Comparison of ENCODE assay signal across 8 cellular contexts in the genomic region with DNA sequence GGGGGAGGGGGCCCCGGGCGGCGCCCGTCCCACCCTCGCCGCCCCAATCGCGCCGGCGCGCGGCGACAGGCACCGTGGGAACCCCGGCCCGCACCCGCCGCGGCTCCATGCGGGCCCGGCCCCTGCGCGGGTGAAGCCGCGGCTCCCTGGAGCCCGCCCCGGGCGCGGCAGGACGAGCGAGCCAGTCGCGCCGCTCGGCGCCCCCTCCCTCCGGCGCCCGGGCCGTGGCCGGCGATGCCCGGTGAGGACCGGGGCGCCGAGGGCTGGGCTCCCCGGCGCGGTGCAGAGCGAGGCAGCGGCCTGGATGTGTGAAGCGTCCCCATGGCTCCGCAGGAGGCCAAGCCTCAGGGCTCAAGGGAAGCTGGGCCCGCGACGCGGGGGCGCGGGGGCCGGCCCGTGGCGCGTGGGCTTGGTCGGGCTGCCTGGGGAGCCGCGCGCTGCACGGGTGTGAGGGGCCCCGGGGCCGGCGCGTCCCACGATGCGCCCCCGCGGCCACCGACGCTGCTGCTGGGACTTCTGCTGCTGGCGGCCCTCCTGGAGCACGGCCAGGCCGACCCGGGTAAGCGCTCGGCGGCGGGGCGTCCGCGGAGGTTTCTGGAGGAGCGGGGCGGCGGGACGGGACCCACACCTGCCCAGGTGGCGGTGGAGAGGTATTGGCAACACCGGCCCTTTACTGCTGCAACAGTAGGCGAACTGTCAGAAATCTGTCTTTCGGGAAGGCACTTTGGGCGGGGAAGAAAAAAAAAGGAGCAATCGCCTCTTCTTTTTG. TPM values are rescaled to one million over a fixed set of nuclear protein-coding genes. Genes with fewer than 3 reads are reported as not detected.
DNase-seq lines count a peak whose midpoint lies in the region; ATAC-seq and TF ChIP-seq lines count a peak whose summit lies in the region.

No MANE protein-coding gene starts in this region.

- H3K4me1 ChIP-seq in tibial nerve, result peaks cover 0 to 27% (median 0%) of the 10 kb centered on the region in 4 donors

- CTCF ChIA-PET in WTC11 (lab: Charles Lee), result interaction anchor here (1.6 kb wide), 1 partner anchor 14 kb away, joined by 6 read pairs; no protein-coding TSS in a partner anchor

- H3K27ac ChIP-seq in tibial nerve, result peak overlapping the region in 2 of 4 donors; percentile 60 to 80

- no peak for TF ChIP-seq CTCF in WTC11 (IDR thresholded peaks at IDR 0.05)
- TF ChIP-seq CTCF in tibial nerve (IDR thresholded peaks at IDR 0.05), result no peak

- H3K27ac Mint-ChIP-seq in WTC11, result no peak overlapping the region

- WGBS in tibial nerve, 2 donors, result 4 to 8% methylated on average over 32 of the region's 99 CpGs

- peak overlapping the region; percentile 37 to 70 (median 48) for H3K4me3 ChIP-seq in tibial nerve

- peak overlapping the region; percentile 60 for H3K4me3 Mint-ChIP-seq in WTC11

- no peaks in the 10 kb centered on the region for H3K9me3 ChIP-seq in tibial nerve

- H3K36me3 Mint-ChIP-seq in WTC11, result no peaks in the 10 kb centered on the region

- H3K36me3 ChIP-seq in tibial nerve, result no peaks in the 10 kb centered on the region

- peak; percentile 25 for DNase-seq in AG08395 (ENCODE audit: low spot score)
- DNase-seq in WTC11 (ENCODE audit: low spot score), result peak; percentile 59
- peak; percentile 48 for DNase-seq in iPS-NIHi7 (ENCODE audit: extremely low spot score)
- DNase-seq in tibial nerve (ENCODE audit: low spot score in 2 of 2), result no peak
- no peak for DNase-seq in erythroblast (lab: John Stamatoyannopoulos, UW)
- DNase-seq in SW 1271 (lab: John Stamatoyannopoulos, UW), result no peak

- ATAC-seq in GM21825 (IDR thresholded peaks at IDR 0.05; ENCODE audit: unreplicated experiment) (peak; percentile 41), WTC11 (peak; percentile 70), GM21526 (IDR thresholded peaks at IDR 0.05; ENCODE audit: low FRiP score, unreplicated experiment) (no peak)

- H3K27me3 Mint-ChIP-seq in WTC11 (ENCODE audit: low read depth), result peaks cover 54% of the 10 kb centered on the region

- peaks cover 0 to 23% of the 10 kb centered on the region in 2 donors for H3K27me3 ChIP-seq in tibial nerve

- H3K9me3 Mint-ChIP-seq in WTC11, result no peaks in the 10 kb centered on the region

- peaks cover 22% of the 10 kb centered on the region for H3K4me1 Mint-ChIP-seq in WTC11

- TF ChIP-seq EP300 in tibial nerve (IDR thresholded peaks at IDR 0.05), result no peak

- TF ChIP-seq POLR2A in tibial nerve (IDR thresholded peaks at IDR 0.05) (no peak), erythroblast (IDR thresholded peaks at IDR 0.05; ENCODE audit: low read length) (no peak)

- POLR2A ChIA-PET in WTC11 (lab: Charles Lee), result no interaction called here

TF ChIP-seq in WTC11, 78 proteins besides CTCF, POLR2A, EP300 and RAD21:
- 0 out of 2 replicates have a peak, but pooled peaks have one; percentile 18 for TF ChIP-seq MAX (CRISPR knock-in tag; IDR thresholded peaks at IDR 0.05)
- TF ChIP-seq, protein P1, sequence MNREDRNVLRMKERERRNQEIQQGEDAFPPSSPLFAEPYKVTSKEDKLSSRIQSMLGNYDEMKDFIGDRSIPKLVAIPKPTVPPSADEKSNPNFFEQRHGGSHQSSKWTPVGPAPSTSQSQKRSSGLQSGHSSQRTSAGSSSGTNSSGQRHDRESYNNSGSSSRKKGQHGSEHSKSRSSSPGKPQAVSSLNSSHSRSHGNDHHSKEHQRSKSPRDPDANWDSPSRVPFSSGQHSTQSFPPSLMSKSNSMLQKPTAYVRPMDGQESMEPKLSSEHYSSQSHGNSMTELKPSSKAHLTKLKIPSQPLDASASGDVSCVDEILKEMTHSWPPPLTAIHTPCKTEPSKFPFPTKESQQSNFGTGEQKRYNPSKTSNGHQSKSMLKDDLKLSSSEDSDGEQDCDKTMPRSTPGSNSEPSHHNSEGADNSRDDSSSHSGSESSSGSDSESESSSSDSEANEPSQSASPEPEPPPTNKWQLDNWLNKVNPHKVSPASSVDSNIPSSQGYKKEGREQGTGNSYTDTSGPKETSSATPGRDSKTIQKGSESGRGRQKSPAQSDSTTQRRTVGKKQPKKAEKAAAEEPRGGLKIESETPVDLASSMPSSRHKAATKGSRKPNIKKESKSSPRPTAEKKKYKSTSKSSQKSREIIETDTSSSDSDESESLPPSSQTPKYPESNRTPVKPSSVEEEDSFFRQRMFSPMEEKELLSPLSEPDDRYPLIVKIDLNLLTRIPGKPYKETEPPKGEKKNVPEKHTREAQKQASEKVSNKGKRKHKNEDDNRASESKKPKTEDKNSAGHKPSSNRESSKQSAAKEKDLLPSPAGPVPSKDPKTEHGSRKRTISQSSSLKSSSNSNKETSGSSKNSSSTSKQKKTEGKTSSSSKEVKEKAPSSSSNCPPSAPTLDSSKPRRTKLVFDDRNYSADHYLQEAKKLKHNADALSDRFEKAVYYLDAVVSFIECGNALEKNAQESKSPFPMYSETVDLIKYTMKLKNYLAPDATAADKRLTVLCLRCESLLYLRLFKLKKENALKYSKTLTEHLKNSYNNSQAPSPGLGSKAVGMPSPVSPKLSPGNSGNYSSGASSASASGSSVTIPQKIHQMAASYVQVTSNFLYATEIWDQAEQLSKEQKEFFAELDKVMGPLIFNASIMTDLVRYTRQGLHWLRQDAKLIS (CRISPR knock-in tag; IDR thresholded peaks at IDR 0.05; ENCODE audit: borderline replicate concordance), result no peak
- no peak for TF ChIP-seq CREB1 (CRISPR knock-in tag; IDR thresholded peaks at IDR 0.05)
- TF ChIP-seq ZNF396 (CRISPR knock-in tag; IDR thresholded peaks at IDR 0.05; ENCODE audit: borderline replicate concordance), result no peak
- 0 out of 2 replicates have a peak, but pooled peaks have one; percentile 5 for TF ChIP-seq TP53 (CRISPR knock-in tag; IDR thresholded peaks at IDR 0.05)
- no peak for TF ChIP-seq FOXK1 (CRISPR knock-in tag; IDR thresholded peaks at IDR 0.05)
- no peak for TF ChIP-seq ESRRA (CRISPR knock-in tag; IDR thresholded peaks at IDR 0.05; ENCODE audit: borderline replicate concordance)
- TF ChIP-seq ZNF423 (CRISPR knock-in tag; IDR thresholded peaks at IDR 0.05), result peak; percentile 33; the same call in 1 of the 2 replicates
- TF ChIP-seq TEAD4 (CRISPR knock-in tag; IDR thresholded peaks at IDR 0.05), result no peak
- TF ChIP-seq ZNF138 (CRISPR knock-in tag; conservative IDR thresholded peaks at IDR 0.05), result no peak
- TF ChIP-seq ETV6 (CRISPR knock-in tag; IDR thresholded peaks at IDR 0.05), result no peak
- TF ChIP-seq RELA (CRISPR knock-in tag; IDR thresholded peaks at IDR 0.05; ENCODE audit: borderline replicate concordance), result no peak
- TF ChIP-seq, protein P2, sequence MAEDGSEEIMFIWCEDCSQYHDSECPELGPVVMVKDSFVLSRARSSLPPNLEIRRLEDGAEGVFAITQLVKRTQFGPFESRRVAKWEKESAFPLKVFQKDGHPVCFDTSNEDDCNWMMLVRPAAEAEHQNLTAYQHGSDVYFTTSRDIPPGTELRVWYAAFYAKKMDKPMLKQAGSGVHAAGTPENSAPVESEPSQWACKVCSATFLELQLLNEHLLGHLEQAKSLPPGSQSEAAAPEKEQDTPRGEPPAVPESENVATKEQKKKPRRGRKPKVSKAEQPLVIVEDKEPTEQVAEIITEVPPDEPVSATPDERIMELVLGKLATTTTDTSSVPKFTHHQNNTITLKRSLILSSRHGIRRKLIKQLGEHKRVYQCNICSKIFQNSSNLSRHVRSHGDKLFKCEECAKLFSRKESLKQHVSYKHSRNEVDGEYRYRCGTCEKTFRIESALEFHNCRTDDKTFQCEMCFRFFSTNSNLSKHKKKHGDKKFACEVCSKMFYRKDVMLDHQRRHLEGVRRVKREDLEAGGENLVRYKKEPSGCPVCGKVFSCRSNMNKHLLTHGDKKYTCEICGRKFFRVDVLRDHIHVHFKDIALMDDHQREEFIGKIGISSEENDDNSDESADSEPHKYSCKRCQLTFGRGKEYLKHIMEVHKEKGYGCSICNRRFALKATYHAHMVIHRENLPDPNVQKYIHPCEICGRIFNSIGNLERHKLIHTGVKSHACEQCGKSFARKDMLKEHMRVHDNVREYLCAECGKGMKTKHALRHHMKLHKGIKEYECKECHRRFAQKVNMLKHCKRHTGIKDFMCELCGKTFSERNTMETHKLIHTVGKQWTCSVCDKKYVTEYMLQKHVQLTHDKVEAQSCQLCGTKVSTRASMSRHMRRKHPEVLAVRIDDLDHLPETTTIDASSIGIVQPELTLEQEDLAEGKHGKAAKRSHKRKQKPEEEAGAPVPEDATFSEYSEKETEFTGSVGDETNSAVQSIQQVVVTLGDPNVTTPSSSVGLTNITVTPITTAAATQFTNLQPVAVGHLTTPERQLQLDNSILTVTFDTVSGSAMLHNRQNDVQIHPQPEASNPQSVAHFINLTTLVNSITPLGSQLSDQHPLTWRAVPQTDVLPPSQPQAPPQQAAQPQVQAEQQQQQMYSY (CRISPR knock-in tag; IDR thresholded peaks at IDR 0.05), result no peak
TF ChIP-seq in WTC11: peak in this region for 3.

RNA-seq across cellular contexts. Expression of gene KIAA1549L, which starts 0.6 kb away (rescaled TPM):
- total RNA-seq in WTC11 (2021) (1.6 to 1.8 TPM (median 1.6 TPM) in 3 replicates), tibial nerve (1 to 10 TPM; 4.2 to 9.6 (median 5.7) TPM)

Comparison
In these comparisons a context has a peak if more than half of its experiments do, and no peak if none do; other contexts are left out.
1. DNase-seq: peak in AG08395 (single experiment), WTC11 (single experiment) and iPS-NIHi7 (single experiment); none in tibial nerve (0 of 2), erythroblast (0 of 2) and SW 1271 (0 of 2).